11 cellular contexts compared by ENCODE assay signal in the genomic region with DNA sequence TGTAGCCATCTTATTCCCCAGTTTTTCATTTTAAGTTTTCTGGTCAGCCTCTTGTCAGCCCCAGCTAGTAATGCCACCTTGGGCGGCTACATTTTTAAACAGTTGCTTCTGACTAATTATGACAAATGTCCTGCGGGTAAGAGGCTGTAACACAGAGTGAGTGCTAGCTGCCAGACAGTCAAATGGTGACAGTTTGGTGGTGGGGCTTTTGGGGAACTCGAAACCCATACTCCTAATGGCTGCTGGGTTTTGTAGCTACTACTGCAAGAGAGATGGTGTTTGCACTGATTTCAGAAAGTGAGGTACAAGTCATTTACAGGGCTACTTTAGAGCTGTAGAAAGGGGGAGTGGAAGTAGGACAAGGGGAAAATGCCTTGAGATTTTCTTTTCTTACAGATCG.
"Had no signal": no experiment of that assay in that cellular context is flagged by ENCODE, and none has a peak within 500 bp of the region (broad histone marks: within the 10 kb centered on the region; RNA-seq: fewer than 3 reads in every experiment).

No MANE protein-coding gene starts in this region.

- H3K27ac ChIP-seq: gastroesophageal sphincter, left lung, neural progenitor cell, pancreas, uterus had no signal

- H3K4me1 ChIP-seq: gastroesophageal sphincter, left lung, neural progenitor cell, pancreas, uterus had no signal

- ATAC-seq: gastroesophageal sphincter, left lung, pancreas had no signal

- H3K4me3 Mint-ChIP-seq: neural progenitor cell; stimulated activated naive CD8-positive, alpha-beta T cell treated with anti-CD3 and anti-CD28 coated beads, Interleukin-15, amount 100 ng/mL, for 72 hours; T-helper 2 cell treated with Interferon-gamma antibody and Interleukin-4, amounts not matched to agents 5 μg/mL and 100 μg/mL, for 36 hours had no signal

- H3K27ac Mint-ChIP-seq: neural progenitor cell; T-helper 2 cell treated with Interferon-gamma antibody and Interleukin-4, amounts not matched to agents 5 μg/mL and 100 μg/mL, for 36 hours had no signal

- H3K9me3 Mint-ChIP-seq: neural progenitor cell; stimulated activated naive CD8-positive, alpha-beta T cell treated with anti-CD3 and anti-CD28 coated beads, Interleukin-15, amount 100 ng/mL, for 72 hours; T-helper 2 cell treated with Interferon-gamma antibody and Interleukin-4, amounts not matched to agents 5 μg/mL and 100 μg/mL, for 36 hours had no signal

- H3K27me3 Mint-ChIP-seq: stimulated activated naive CD8-positive, alpha-beta T cell treated with anti-CD3 and anti-CD28 coated beads, Interleukin-15, amount 100 ng/mL, for 72 hours had no signal

- H3K27me3 ChIP-seq: gastroesophageal sphincter, left lung, neural progenitor cell, pancreas, uterus had no signal

- H3K4me1 Mint-ChIP-seq: neural progenitor cell had no signal

- DNase-seq: activated naive CD4-positive, alpha-beta T cell treated with Interleukin-2 at 50 U/mL for 16 hours; effector memory CD4-positive, alpha-beta T cell; left lung; mesenchymal stem cell; pancreas; stimulated activated CD4-positive, alpha-beta T cell treated with anti-CD3 and anti-CD28 coated beads, Interleukin-2, amount 100 ng/mL, for 48 hours; stimulated activated naive CD8-positive, alpha-beta T cell treated with anti-CD3 and anti-CD28 coated beads, Interleukin-15, amount 100 ng/mL, for 72 hours; uterus had no signal

- H3K36me3 ChIP-seq: uterus had no signal

- H3K9me3 ChIP-seq: gastroesophageal sphincter, left lung, pancreas, uterus had no signal

- H3K4me3 ChIP-seq: gastroesophageal sphincter, left lung, neural progenitor cell, pancreas, uterus had no signal
